8 cellular contexts compared by ENCODE assay signal in genomic region chr4:132276989-132277388, GRCh38.
"Had no signal": no experiment of that assay in that cellular context is flagged by ENCODE, and none has a peak within 500 bp of the region (broad histone marks: within the 10 kb centered on the region; RNA-seq: fewer than 3 reads in every experiment).

No MANE protein-coding gene starts in this region.

- DNase-seq: GDM1, GF-D8 had no signal

- ATAC-seq: GM12878 had no signal

- H3K4me3 ChIP-seq: GM12878 had no signal

- FAIRE-seq: G401.6, GM12878, GM12891, GM12892, GM18507, GM19239 had no signal
